ENCODE assay signal across 9 cellular contexts in the genomic region with DNA sequence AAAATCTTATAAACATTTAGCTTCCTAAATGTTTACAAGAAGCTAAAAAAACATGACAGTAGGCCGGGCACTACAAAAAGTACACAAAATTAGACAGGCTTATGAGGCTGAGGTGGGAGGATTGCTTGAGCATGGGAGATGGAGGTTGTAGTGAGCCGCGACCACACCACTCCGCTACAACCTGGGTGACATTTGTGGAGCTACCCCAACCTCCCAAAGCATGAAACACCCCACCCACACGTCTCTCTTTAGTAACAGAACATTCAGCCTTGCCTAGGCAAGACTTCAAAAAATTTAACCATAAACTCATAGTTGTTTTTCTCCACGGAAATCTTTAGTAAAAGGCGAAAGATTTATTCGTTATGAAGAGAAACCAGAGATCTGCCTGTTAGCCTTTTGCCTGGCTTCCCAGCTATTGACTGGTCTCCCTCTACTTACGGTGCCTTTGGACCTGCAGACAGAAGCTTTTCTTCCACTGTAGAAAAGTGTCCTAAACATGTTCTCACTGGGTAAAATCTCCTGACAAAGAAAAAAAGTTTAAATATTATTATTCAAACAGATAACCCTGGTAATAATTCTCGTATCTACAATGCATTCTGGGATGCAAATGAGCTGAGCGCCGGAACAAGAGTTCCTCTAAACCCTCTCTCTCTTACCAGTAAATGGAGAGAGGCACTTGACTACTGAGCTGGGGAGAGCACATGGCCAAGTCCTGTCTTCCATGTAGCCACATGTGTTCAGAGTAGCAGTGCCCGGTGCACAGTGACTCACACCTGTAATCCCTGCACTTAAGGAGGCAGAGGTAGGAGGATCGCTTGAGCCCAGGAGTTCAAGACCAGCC. TPM values are rescaled to one million over a fixed set of nuclear protein-coding genes. Genes with fewer than 3 reads are reported as not detected.
DNase-seq lines count a peak whose midpoint lies in the region; ATAC-seq and TF ChIP-seq lines count a peak whose summit lies in the region.
"Had no signal": no experiment of that assay in that cellular context is flagged by ENCODE, and none has a peak within 500 bp of the region (broad histone marks: within the 10 kb centered on the region; RNA-seq: fewer than 3 reads in every experiment).

No MANE protein-coding gene starts in this region.

- H3K36me3 Mint-ChIP-seq in endodermal cell (ENCODE audit: low read depth), result no peaks in the 10 kb centered on the region
- peaks cover 0 to 6% (median 0%) of the 10 kb centered on the region in 5 donors for H3K36me3 Mint-ChIP-seq in naive thymus-derived CD4-positive, alpha-beta T cell

- peaks cover 9% of the 10 kb centered on the region for H3K27me3 Mint-ChIP-seq in endodermal cell (ENCODE audit: insufficient read depth)
- no peaks in the 10 kb centered on the region for H3K27me3 Mint-ChIP-seq in naive thymus-derived CD4-positive, alpha-beta T cell

- H3K27ac Mint-ChIP-seq in endodermal cell, result peak overlapping the region; percentile 98
- peak overlapping the region; percentile 74 to 98 (median 95) for H3K27ac Mint-ChIP-seq in naive thymus-derived CD4-positive, alpha-beta T cell

- TF ChIP-seq CTCF in C4-2B (conservative IDR thresholded peaks at IDR 0.05) (no peak), endodermal cell (conservative IDR thresholded peaks at IDR 0.05) (no peak)

- 58 to 69% methylated on average over 7 to 12 of the region's 14 CpGs for WGBS in endodermal cell (ENCODE audit: insufficient coverage in 1 of 2, insufficient read length in 1 of 2), 2 experiments
- WGBS in thymus, result 12% methylated on average over 14 of the region's 14 CpGs

- H3K9me3 ChIP-seq in endodermal cell (ENCODE audit: control insufficient read depth, low read length) (no peaks in the 10 kb centered on the region), thymus (ENCODE audit: control insufficient read depth) (no peaks in the 10 kb centered on the region)
- no peaks in the 10 kb centered on the region for H3K9me3 ChIP-seq in naive thymus-derived CD4-positive, alpha-beta T cell (ENCODE audit: control insufficient read depth in 2 of 3, low read length in 3 of 3)

- H3K4me1 Mint-ChIP-seq in endodermal cell, result peaks cover 21% of the 10 kb centered on the region
- H3K4me1 Mint-ChIP-seq in naive thymus-derived CD4-positive, alpha-beta T cell, result peaks cover 52 to 85% (median 74%) of the 10 kb centered on the region in 7 donors

- POLR2A ChIA-PET in naive thymus-derived CD4-positive, alpha-beta T cell (lab: Charles Lee), result interaction anchor here (0.5 to 14.5 kb wide), 45 partner anchors 8 to 863 kb away, joined by 3 to 239 read pairs (median 5); a partner anchor contains a TSS

- peak; percentile 96 for DNase-seq in NCI-H510A treated with DMSO at 0.1 percent for 48 hours (lab: John Stamatoyannopoulos, UW)
- DNase-seq in activated CD4-positive, alpha-beta T cell treated with anti-CD3 and anti-CD28 coated beads for 4 hours, result peak; percentile 69 to 80
- peak; percentile 90 for DNase-seq in endodermal cell
- peak in 8 of 9 donors; percentile 62 to 84 (median 72) for DNase-seq in naive thymus-derived CD4-positive, alpha-beta T cell

- intact Hi-C loops in naive thymus-derived CD4-positive, alpha-beta T cell (cut with micrococcal nuclease), result loop anchor here (1.0 to 5.0 kb wide), 4 partner anchors 10 to 619 kb away; a partner anchor contains a TSS

- H3K9me3 Mint-ChIP-seq in endodermal cell, result peaks cover under 1% of the 10 kb centered on the region
- H3K9me3 Mint-ChIP-seq in naive thymus-derived CD4-positive, alpha-beta T cell, result peaks cover 0 to 4% (median 0%) of the 10 kb centered on the region in 11 donors

- no peak overlapping the region for H3K4me3 ChIP-seq in endodermal cell (ENCODE audit: low read length)
- H3K4me3 ChIP-seq in naive thymus-derived CD4-positive, alpha-beta T cell (ENCODE audit: low read length), result peak overlapping the region; percentile 15
- peak overlapping the region; percentile 25 for H3K4me3 ChIP-seq in thymus (ENCODE audit: low read length)

- no peak overlapping the region for H3K4me3 Mint-ChIP-seq in endodermal cell
- peak overlapping the region; percentile 53 to 87 (median 80) for H3K4me3 Mint-ChIP-seq in naive thymus-derived CD4-positive, alpha-beta T cell

- CTCF ChIA-PET in naive thymus-derived CD4-positive, alpha-beta T cell (lab: Charles Lee), result interaction anchor here (0.6 to 8.9 kb wide), 4 partner anchors 8 to 54 kb away, joined by 3 to 55 read pairs (median 4); a partner anchor contains a TSS

- ATAC-seq in HG03139 (IDR thresholded peaks at IDR 0.05; ENCODE audit: unreplicated experiment), result peak; percentile 63
- peak; percentile 92 for ATAC-seq in naive thymus-derived CD4-positive, alpha-beta T cell

- no peak overlapping the region for H3K9ac ChIP-seq in endodermal cell (ENCODE audit: extremely low read depth, low read length, poor library complexity, severe bottlenecking)

- H3K27ac ChIP-seq in C4-2B (peak overlapping the region; percentile 73), endodermal cell (ENCODE audit: low read depth, low read length) (peak overlapping the region; percentile 79), thymus (ENCODE audit: low read depth) (peak overlapping the region; percentile 95)
- H3K27ac ChIP-seq in naive thymus-derived CD4-positive, alpha-beta T cell (ENCODE audit: low read depth, low read length), result peak overlapping the region; percentile 64

- H3K27me3 ChIP-seq in endodermal cell (ENCODE audit: control insufficient read depth, insufficient read depth, low read length, poor library complexity, severe bottlenecking), result no peaks in the 10 kb centered on the region
- no peaks in the 10 kb centered on the region for H3K27me3 ChIP-seq in naive thymus-derived CD4-positive, alpha-beta T cell (ENCODE audit: control insufficient read depth in 2 of 2, insufficient read depth in 2 of 2, low read length in 2 of 2)
- H3K27me3 ChIP-seq in thymus (ENCODE audit: control insufficient read depth, insufficient read depth), result no peaks in the 10 kb centered on the region

- peak; percentile 100 for TF ChIP-seq POLR2A in GM19099 (IDR thresholded peaks at IDR 0.05; ENCODE audit: extremely low read depth, insufficient read length, low read depth)

- H3K4me1 ChIP-seq in endodermal cell (ENCODE audit: control insufficient read depth, insufficient read depth, low read length) (peaks cover 10% of the 10 kb centered on the region), thymus (ENCODE audit: control insufficient read depth, insufficient read depth, low read length) (peaks cover 11% of the 10 kb centered on the region)
- peaks cover 26 to 73% of the 10 kb centered on the region in 2 donors for H3K4me1 ChIP-seq in naive thymus-derived CD4-positive, alpha-beta T cell (ENCODE audit: control insufficient read depth in 2 of 2, insufficient read depth in 2 of 2, low read length in 2 of 2)

- H3K36me3 ChIP-seq in endodermal cell (ENCODE audit: control insufficient read depth, insufficient read depth, low read length), result no peaks in the 10 kb centered on the region
- H3K36me3 ChIP-seq in naive thymus-derived CD4-positive, alpha-beta T cell (ENCODE audit: control insufficient read depth in 2 of 3, insufficient read depth in 3 of 3, low read length in 3 of 3), result no peaks in the 10 kb centered on the region
- peaks cover 7% of the 10 kb centered on the region for H3K36me3 ChIP-seq in thymus (ENCODE audit: control insufficient read depth, insufficient read depth)

RNA-seq across cellular contexts. Expression of a gene that starts 9.2 kb away (rescaled TPM):
- not detected for total RNA-seq in endodermal cell
- polyA plus RNA-seq in endodermal cell (2013, experiment 1 of 2), result 3,859 TPM
- 7,427 TPM for polyA plus RNA-seq in endodermal cell (2013, experiment 2 of 2)
- not detected for total RNA-seq in naive thymus-derived CD4-positive, alpha-beta T cell
- polyA plus RNA-seq in naive thymus-derived CD4-positive, alpha-beta T cell, result not detected
- polyA plus RNA-seq in thymus, result not detected
- total RNA-seq: activated CD8-positive, alpha-beta memory T cell treated with anti-CD3 and anti-CD28 coated beads for 36 hours had no signal

RNA-seq across cellular contexts. Expression of a gene that starts 17.9 kb away (rescaled TPM):
- total RNA-seq in endodermal cell, result 10 to 100 TPM; 42.0 to 72.7 TPM
- 82.3 TPM for polyA plus RNA-seq in endodermal cell (2013, experiment 1 of 2)
- 82.8 TPM for polyA plus RNA-seq in endodermal cell (2013, experiment 2 of 2)
- total RNA-seq in naive thymus-derived CD4-positive, alpha-beta T cell, result 10 to 100 TPM in 1 of 5 experiments, 1 to 10 TPM in 2, under 1 TPM in 2; 0.32 to 69.3 (median 1.1) TPM
- polyA plus RNA-seq in naive thymus-derived CD4-positive, alpha-beta T cell, result under 1 TPM in 1 of 2 donors, not detected in 1; 0.52 TPM
- 6.2 TPM for polyA plus RNA-seq in thymus

RNA-seq across cellular contexts. Expression of a gene that starts 47.2 kb away (rescaled TPM):
- total RNA-seq in endodermal cell, result 1 to 10 TPM; 3.9 to 6.3 TPM
- polyA plus RNA-seq in endodermal cell (2013, experiment 1 of 2), result 6.3 TPM
- 3.6 TPM for polyA plus RNA-seq in endodermal cell (2013, experiment 2 of 2)
- total RNA-seq in naive thymus-derived CD4-positive, alpha-beta T cell, result 100 to 1,000 TPM in 1 of 5 experiments, 10 to 100 TPM in 4; 65.8 to 205 (median 87.0) TPM
- 10 to 100 TPM; 32.8 to 41.0 TPM for polyA plus RNA-seq in naive thymus-derived CD4-positive, alpha-beta T cell
- 577 TPM for polyA plus RNA-seq in thymus

RNA-seq across cellular contexts. Expression of a gene that starts 47.5 kb away (rescaled TPM):
- 10 to 100 TPM; 10.2 to 10.8 TPM for total RNA-seq in endodermal cell
- polyA plus RNA-seq in endodermal cell (2013, experiment 1 of 2), result 8.4 TPM
- polyA plus RNA-seq in endodermal cell (2013, experiment 2 of 2), result 10.2 TPM
- total RNA-seq in naive thymus-derived CD4-positive, alpha-beta T cell, result 1 to 10 TPM; 1.6 to 3.5 (median 1.9) TPM
- polyA plus RNA-seq in naive thymus-derived CD4-positive, alpha-beta T cell, result 1 to 10 TPM; 2.9 to 3.5 TPM
- 5.5 TPM for polyA plus RNA-seq in thymus

RNA-seq across cellular contexts. Expression of a gene that starts 53.6 kb away (rescaled TPM):
- total RNA-seq in endodermal cell, result 1,000 to 10,000 TPM; 2,014 to 2,050 TPM
- polyA plus RNA-seq in endodermal cell (2013, experiment 1 of 2), result 2,479 TPM
- 2,415 TPM for polyA plus RNA-seq in endodermal cell (2013, experiment 2 of 2)
- 1,000 to 10,000 TPM; 2,000 to 3,409 (median 3,025) TPM for total RNA-seq in naive thymus-derived CD4-positive, alpha-beta T cell
- 1,000 to 10,000 TPM in 1 of 2 donors, 100 to 1,000 TPM in 1; 954 to 1,486 TPM for polyA plus RNA-seq in naive thymus-derived CD4-positive, alpha-beta T cell
- polyA plus RNA-seq in thymus, result 3,732 TPM

Comparison
In these comparisons a context has a peak if more than half of its experiments do, and no peak if none do; other contexts are left out.
1. RNA of a gene that starts 47.2 kb away (total RNA-seq): 65.8 to 205 TPM in naive thymus-derived CD4-positive, alpha-beta T cell; 3.9 to 6.3 TPM in endodermal cell; every median in the first group is over 4 times any median in the second.
2. Peak in every context shown above with its lines, with median percentiles within 50 percentile points of each other: H3K27ac ChIP-seq and DNase-seq.